Comparison of ENCODE assay signal across 1 cellular context in genomic region chr7:122255454-122255853, GRCh38.
TF ChIP-seq lines count a peak whose summit lies in the region.

No MANE protein-coding gene starts in this region.

TF ChIP-seq in WTC11, 78 proteins besides CTCF, POLR2A, EP300 and RAD21 (continued from another document):
- TF ChIP-seq PRDM15 (CRISPR knock-in tag; IDR thresholded peaks at IDR 0.05), result no peak
- TF ChIP-seq ZNF671 (CRISPR knock-in tag; IDR thresholded peaks at IDR 0.05), result no peak
- TF ChIP-seq ZNF121 (CRISPR knock-in tag; IDR thresholded peaks at IDR 0.05), result no peak
- peak; percentile 96; the same call in 1 of the 2 replicates for TF ChIP-seq FOXP4 (CRISPR knock-in tag; IDR thresholded peaks at IDR 0.05)
- no peak for TF ChIP-seq SMAD3 (CRISPR knock-in tag; IDR thresholded peaks at IDR 0.05; ENCODE audit: borderline replicate concordance)
- no peak for TF ChIP-seq IRF2 (CRISPR knock-in tag; IDR thresholded peaks at IDR 0.05; ENCODE audit: borderline replicate concordance, low read depth)
- TF ChIP-seq GRHL2 (CRISPR knock-in tag; IDR thresholded peaks at IDR 0.05; ENCODE audit: insufficient replicate concordance, severe bottlenecking), result no peak
- TF ChIP-seq ETV6 (CRISPR knock-in tag; IDR thresholded peaks at IDR 0.05), result peak; percentile 21; the same call in 1 of the 2 replicates
- TF ChIP-seq FOXJ3 (CRISPR knock-in tag; IDR thresholded peaks at IDR 0.05; ENCODE audit: borderline replicate concordance), result no peak
- TF ChIP-seq JAZF1 (CRISPR knock-in tag; IDR thresholded peaks at IDR 0.05), result no peak
- TF ChIP-seq CBFB (CRISPR knock-in tag; IDR thresholded peaks at IDR 0.05; ENCODE audit: low read depth), result no peak
- TF ChIP-seq TEAD4 (CRISPR knock-in tag; IDR thresholded peaks at IDR 0.05), result no peak
- TF ChIP-seq ZNF263 (CRISPR knock-in tag; IDR thresholded peaks at IDR 0.05; ENCODE audit: low read depth), result no peak
- no peak for TF ChIP-seq AR (CRISPR knock-in tag; IDR thresholded peaks at IDR 0.05)
- peak; percentile 77; the same call in 1 of the 2 replicates for TF ChIP-seq FOXK1 (CRISPR knock-in tag; IDR thresholded peaks at IDR 0.05)
